ENCODE assay signal across 1 cellular context in genomic region chr1:109969430-109969829, GRCh38.
TF ChIP-seq lines count a peak whose summit lies in the region.

No MANE protein-coding gene starts in this region.

TF ChIP-seq in GM12878, 131 proteins besides CTCF, POLR2A, EP300 and RAD21 (continued from another document):
- peak; percentile 60 for TF ChIP-seq SKIL (IDR thresholded peaks at IDR 0.05; ENCODE audit: low read depth, poor library complexity, severe bottlenecking)
- TF ChIP-seq BHLHE40 (IDR thresholded peaks at IDR 0.05; ENCODE audit: borderline replicate concordance in 1 of 2, low read depth in 2 of 2, low read length in 1 of 2), result peak in 1 of 2 experiments; percentile 65; a peak in 2 of 4 replicates
- peak; percentile 85 for TF ChIP-seq SPI1 (IDR thresholded peaks at IDR 0.05; ENCODE audit: borderline replicate concordance, insufficient read depth, low read depth, low read length)
- no peak for TF ChIP-seq STAT3 (IDR thresholded peaks at IDR 0.05; ENCODE audit: low read depth, low read length)
